ENCODE assay signal across 8 cellular contexts in the genomic region with DNA sequence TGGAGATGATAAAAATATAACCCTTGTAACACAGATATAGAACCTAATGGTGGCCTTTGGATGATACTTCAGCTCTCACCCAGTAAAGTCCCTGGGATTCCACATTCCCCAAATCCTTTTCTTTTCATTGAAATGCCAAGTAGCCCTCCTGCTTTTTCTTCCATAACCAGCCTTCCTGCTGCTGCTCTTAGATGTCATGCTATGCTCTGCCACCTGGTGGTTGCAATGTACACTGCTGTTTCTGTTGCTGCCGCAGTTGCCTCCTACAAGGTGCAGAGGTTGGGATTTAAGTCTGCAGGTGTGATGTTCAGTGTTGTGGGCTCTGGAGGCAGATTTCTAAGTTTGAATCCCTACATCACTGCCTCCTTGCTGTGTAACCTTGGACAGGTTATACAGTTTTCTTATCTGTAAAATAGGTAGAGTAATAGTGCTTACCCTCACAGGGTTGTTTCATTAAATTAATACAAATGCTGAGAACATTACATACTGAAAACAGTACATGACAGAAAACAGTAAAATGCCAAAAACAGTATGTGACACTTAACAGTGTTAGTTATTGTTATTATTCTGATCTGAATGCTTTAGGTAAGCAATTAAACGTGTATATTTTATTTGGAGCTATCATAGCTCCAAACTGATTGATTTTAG.
DNase-seq lines count a peak whose midpoint lies in the region; ATAC-seq, FAIRE-seq and TF ChIP-seq lines count a peak whose summit lies in the region.

No MANE protein-coding gene starts in this region.

- H3K27ac ChIP-seq in body of pancreas (no peak overlapping the region), iPS DF 6.9 (ENCODE audit: low read length) (no peak overlapping the region)

- H3K9me3 ChIP-seq in body of pancreas (no peaks in the 10 kb centered on the region), iPS DF 6.9 (ENCODE audit: control insufficient read depth, insufficient read depth, low read length) (no peaks in the 10 kb centered on the region)

- POLR2A ChIA-PET in GM10248 (lab: Yijun Ruan, JAX), result no interaction called here

- CTCF ChIA-PET in GM10248 (lab: Yijun Ruan, JAX), result interaction anchor here (0.7 to 5.1 kb wide), 23 partner anchors 10 to 244 kb away, joined by 3 to 76 read pairs (median 4); partner anchors contain the start of gene KIF14

- H3K4me1 ChIP-seq in body of pancreas (peaks cover 15% of the 10 kb centered on the region), iPS DF 6.9 (ENCODE audit: control insufficient read depth, insufficient read depth, low read length) (no peaks in the 10 kb centered on the region; the same call in 1 of the 2 replicates)

- H3K4me3 ChIP-seq in body of pancreas (no peak overlapping the region), iPS DF 6.9 (ENCODE audit: low read length) (no peak overlapping the region)

- no peak for TF ChIP-seq POLR2A in body of pancreas (IDR thresholded peaks at IDR 0.05)

- DNase-seq in GM10248 (ENCODE audit: extremely low spot score) (peak; percentile 58), NCI-H2081 treated with DMSO at 0.1 percent for 48 hours (lab: John Stamatoyannopoulos, UW) (peak; percentile 26), body of pancreas (peak; percentile 82 to 90 (median 86)), iPS DF 6.9 (ENCODE audit: low read depth, low spot score) (peak; percentile 97)
- peak; percentile 35 to 75 for DNase-seq in stimulated activated CD4-positive, alpha-beta T cell treated with anti-CD3 and anti-CD28 coated beads, Interleukin-12 subunit alpha, Interleukin-12 subunit beta, amount 100 ng/mL, for 24 hours (ENCODE audit: low read depth in 2 of 2)

- WGBS in body of pancreas, 2 donors, result 14 to 21% methylated on average over 2 of the region's 2 CpGs
- WGBS in iPS DF 6.9 (ENCODE audit: insufficient coverage, insufficient read length), result no CpG with 5 or more reads among the region's 2 CpGs

- H3K27me3 ChIP-seq in body of pancreas (no peaks in the 10 kb centered on the region), iPS DF 6.9 (ENCODE audit: control insufficient read depth, insufficient read depth, low read length) (no peaks in the 10 kb centered on the region)

- H3K36me3 ChIP-seq in body of pancreas (replicated peaks in 1 of 2; ENCODE audit: insufficient read depth in 1 of 2, low read depth in 2 of 2) (no peaks in the 10 kb centered on the region), iPS DF 6.9 (ENCODE audit: control insufficient read depth, insufficient read depth, low read length) (no peaks in the 10 kb centered on the region)

- intact Hi-C loops in body of pancreas (cut with DNase I), result no loop called here

- TF ChIP-seq CTCF in GM10248 (IDR thresholded peaks at IDR 0.05; ENCODE audit: control extremely low read depth, extremely low read depth, low read depth, missing control alignments) (peak; percentile 97), body of pancreas (IDR thresholded peaks at IDR 0.05) (peak; percentile 74 to 92 (median 87))

- peak; percentile 89 for FAIRE-seq in TTC549 (lab: Jason Lieb, UNC)

- ATAC-seq in HG02798 (IDR thresholded peaks at IDR 0.05; ENCODE audit: poor library complexity, unreplicated experiment) (peak; percentile 76), body of pancreas (peak; percentile 96), HG02970 (IDR thresholded peaks at IDR 0.05; ENCODE audit: low FRiP score, unreplicated experiment) (no peak)

Comparison
In these comparisons a context has a peak if more than half of its experiments do, and no peak if none do; other contexts are left out.
1. DNase-seq: peak in every context shown above with its lines; median percentile 97 in iPS DF 6.9; 86 in body of pancreas; 58 in GM10248; 55 in stimulated activated CD4-positive, alpha-beta T cell treated with anti-CD3 and anti-CD28 coated beads, Interleukin-12 subunit alpha, Interleukin-12 subunit beta, amount 100 ng/mL, for 24 hours; 26 in NCI-H2081 treated with DMSO at 0.1 percent for 48 hours.